Comparison of ENCODE assay signal across 21 cellular contexts in the genomic region with DNA sequence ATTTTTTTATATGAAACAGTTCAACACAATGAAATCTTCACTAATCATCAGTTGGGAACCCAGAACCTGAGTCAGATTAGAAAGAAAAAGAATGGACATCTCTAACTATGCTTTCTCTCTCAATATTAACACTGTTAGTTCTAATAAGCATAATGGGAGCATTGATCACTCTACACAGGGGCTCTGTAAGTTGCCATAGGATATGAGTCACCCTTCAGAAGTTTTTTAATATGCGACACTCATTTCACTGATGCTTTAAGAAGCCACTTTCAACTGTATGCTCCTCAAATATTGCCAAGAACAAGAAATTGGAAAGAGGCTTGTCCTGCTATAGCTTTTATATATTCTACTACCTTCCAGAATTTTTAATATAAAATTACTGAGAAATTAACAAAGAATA.
A peak's percentile ranks its signal among the peaks of the same experiment; 100 is the strongest.
DNase-seq lines count a peak whose midpoint lies in the region; ATAC-seq, FAIRE-seq and TF ChIP-seq lines count a peak whose summit lies in the region.
"Had no signal": no experiment of that assay in that cellular context is flagged by ENCODE, and none has a peak within 500 bp of the region (broad histone marks: within the 10 kb centered on the region; RNA-seq: fewer than 3 reads in every experiment).

No MANE protein-coding gene starts in this region.

- CTCF ChIA-PET in GM12878 (lab: Yijun Ruan, JAX): no interaction called here
- CTCF ChIA-PET in CD8-positive, alpha-beta T cell (lab: Charles Lee): no interaction called here

- H3K9me3 ChIP-seq in GM12878 (replicated peaks; ENCODE audit: control insufficient read depth, insufficient read depth, low read length): no peaks in the 10 kb centered on the region
- no peaks in the 10 kb centered on the region for H3K9me3 ChIP-seq in CD8-positive, alpha-beta T cell (ENCODE audit: low read length)
- no peaks in the 10 kb centered on the region for H3K9me3 ChIP-seq in transverse colon
- H3K9me3 ChIP-seq: BE2C had no signal

- FAIRE-seq in GM12878 (lab: Jason Lieb, UNC) (no peak), urothelium cell line (lab: Jason Lieb, UNC) (no peak)
- FAIRE-seq: HepG2 had no signal

- H2AFZ ChIP-seq in GM12878 (ENCODE audit: control insufficient read depth, low read depth, low read length): no peak overlapping the region
- H2AFZ ChIP-seq: GM23338 had no signal

- no TSS peak for BruUV-seq in GM12878 (replicated peaks; lab: Mats Ljungman, UMichigan)

- TF ChIP-seq RAD21 in GM12878 (IDR thresholded peaks at IDR 0.05; ENCODE audit: insufficient read depth, low read depth, low read length): no peak

- H3K27me3 ChIP-seq in GM12878 (replicated peaks in 1 of 2; ENCODE audit: control insufficient read depth in 2 of 2, insufficient read depth in 2 of 2, low read length in 1 of 2) (no peaks in the 10 kb centered on the region; a peak in 1 of 4 replicates), transverse colon (no peaks in the 10 kb centered on the region)
- peaks cover 3% of the 10 kb centered on the region for H3K27me3 ChIP-seq in CD8-positive, alpha-beta T cell (ENCODE audit: insufficient read depth, low read length)
- H3K27me3 ChIP-seq: BE2C had no signal

- H3K36me3 ChIP-seq in GM12878 (ENCODE audit: control insufficient read depth in 2 of 2, insufficient read depth in 2 of 2, low read length in 1 of 2) (no peaks in the 10 kb centered on the region), transverse colon (no peaks in the 10 kb centered on the region)
- H3K36me3 ChIP-seq in CD8-positive, alpha-beta T cell (ENCODE audit: insufficient read depth, low read length): no peaks in the 10 kb centered on the region

- intact Hi-C loops in GM12878 (cut with micrococcal nuclease; ENCODE audit: unreplicated experiment) (no loop called here), transverse colon (cut with DNase I; ENCODE audit: low total_unique reads) (no loop called here)
- intact Hi-C loops in CD8-positive, alpha-beta T cell (cut with DNase I, micrococcal nuclease): no loop called here

- no peak overlapping the region for H3K9ac ChIP-seq in GM12878 (ENCODE audit: control insufficient read depth, insufficient read depth, low read length)

- no peak overlapping the region for H3K4me2 ChIP-seq in GM12878 (ENCODE audit: control insufficient read depth, insufficient read depth)
- H3K4me2 ChIP-seq: GM23338 had no signal

- no peaks in the 10 kb centered on the region for H3K9me3 Mint-ChIP-seq in CD8-positive, alpha-beta T cell
- H3K9me3 Mint-ChIP-seq: CD4-positive, alpha-beta memory T cell; GM23338 had no signal

- in situ Hi-C loops in SK-MEL-5 (cut with HindIII; ENCODE audit: low pct_unique_long_range_greater_than_20kb, low sequenced_read_pairs) (no loop called here), GM12878 (cut with MboI) (no loop called here), transverse colon (cut with MboI; ENCODE audit: low pct_ligation_motif_present in 1 of 4, low pct_unique_long_range_greater_than_20kb in 1 of 4, low sequenced_read_pairs in 3 of 4) (no loop called here)

- H4K20me1 ChIP-seq in GM12878 (ENCODE audit: control insufficient read depth, insufficient read depth): no peaks in the 10 kb centered on the region

- TF ChIP-seq POLR2A in GM12878 (IDR thresholded peaks at IDR 0.05; ENCODE audit: low read depth, low read length): no peak
- TF ChIP-seq POLR2A in transverse colon (IDR thresholded peaks at IDR 0.05): no peak

- H3K4me1 ChIP-seq in GM12878 (ENCODE audit: control insufficient read depth, insufficient read depth, low read length) (no peaks in the 10 kb centered on the region), transverse colon (peaks cover 7 to 29% (median 21%) of the 10 kb centered on the region in 4 donors)
- no peaks in the 10 kb centered on the region for H3K4me1 ChIP-seq in CD8-positive, alpha-beta T cell (ENCODE audit: insufficient read depth, low read length)
- H3K4me1 ChIP-seq: BE2C had no signal

- TF ChIP-seq EP300 in GM12878 (IDR thresholded peaks at IDR 0.05; ENCODE audit: borderline replicate concordance in 1 of 2, control insufficient read depth in 1 of 2, low read depth in 2 of 2, low read length in 2 of 2): no peak
- TF ChIP-seq EP300 in transverse colon (IDR thresholded peaks at IDR 0.05; ENCODE audit: low read depth): no peak

- no peaks in the 10 kb centered on the region for H3K27me3 Mint-ChIP-seq in CD8-positive, alpha-beta T cell (ENCODE audit: low read depth)

- H3K27ac Mint-ChIP-seq in CD8-positive, alpha-beta T cell: no peak overlapping the region
- H3K27ac Mint-ChIP-seq: CD4-positive, alpha-beta memory T cell; GM23338; T-helper 17 cell had no signal

- DNase-seq in SK-MEL-5 (ENCODE audit: low read depth, low spot score) (peak; percentile 67), GM12878 (ENCODE audit: low read depth, low spot score) (no peak), urothelium cell line (ENCODE audit: low spot score) (peak; percentile 27), NOMO-1 treated with dmso at 0.1 percent for 144 hours (lab: John Stamatoyannopoulos, UW; ENCODE audit: unreplicated experiment) (no peak), transverse colon (no peak)
- DNase-seq in CD8-positive, alpha-beta T cell: no peak
- DNase-seq: BE2C; CD4-positive, alpha-beta memory T cell; KG1; MV-4-11; NCI-H1694 treated with DMSO at 0.1 percent for 48 hours; NCI-H226; NCI-H524; NCI-H82; SIG-M5; T-helper 17 cell had no signal

- SMC1A ChIA-PET in GM12878 (lab: Charles Lee; ENCODE audit: uncharacterized antibody, unreplicated experiment): interaction anchor here (1.0 kb wide), 1 partner anchor 14 kb away, joined by 3 read pairs; no protein-coding TSS in a partner anchor

- H3K4me3 Mint-ChIP-seq in CD8-positive, alpha-beta T cell: no peak overlapping the region
- H3K4me3 Mint-ChIP-seq: CD4-positive, alpha-beta memory T cell; GM23338; T-helper 17 cell had no signal

- no peaks in the 10 kb centered on the region for H3K4me1 Mint-ChIP-seq in CD8-positive, alpha-beta T cell (ENCODE audit: low read depth)
- H3K4me1 Mint-ChIP-seq: CD4-positive, alpha-beta memory T cell; GM23338; T-helper 17 cell had no signal

- RAD21 ChIA-PET in GM12878 (lab: Charles Lee; ENCODE audit: unreplicated experiment): no interaction called here

- 0% methylated on average over 1 of the region's 1 CpG for WGBS in GM12878 (ENCODE audit: insufficient coverage, insufficient replicate concordance, low lambda C conversion rate, missing lambda C conversion rate)
- WGBS in transverse colon (ENCODE audit: low coverage in 1 of 2), 2 donors: 70 to 78% methylated on average over 1 of the region's 1 CpG

- H3K4me3 ChIP-seq in GM12878 (no peak overlapping the region), transverse colon (no peak overlapping the region)
- H3K4me3 ChIP-seq in CD8-positive, alpha-beta T cell (ENCODE audit: low read depth, low read length): no peak overlapping the region
- H3K4me3 ChIP-seq: GM23338 had no signal

- H3K27ac ChIP-seq in GM12878 (ENCODE audit: control insufficient read depth, insufficient read depth) (no peak overlapping the region), transverse colon (no peak overlapping the region)
- H3K27ac ChIP-seq in CD8-positive, alpha-beta T cell (ENCODE audit: low read depth, low read length): no peak overlapping the region
- H3K27ac ChIP-seq: RWPE1 had no signal

- no peaks in the 10 kb centered on the region for H3K36me3 Mint-ChIP-seq in CD8-positive, alpha-beta T cell
- H3K36me3 Mint-ChIP-seq: CD4-positive, alpha-beta memory T cell had no signal

- ATAC-seq in GM18868 (IDR thresholded peaks at IDR 0.05; ENCODE audit: unreplicated experiment) (peak; percentile 79), GM12878 (peak; percentile 32; the same call in 2 of the 3 replicates), HG03442 (IDR thresholded peaks at IDR 0.05; ENCODE audit: unreplicated experiment) (no peak)
- no peak for ATAC-seq in CD8-positive, alpha-beta T cell
- ATAC-seq: GM23338, HepG2, T-helper 17 cell had no signal

- TF ChIP-seq CTCF in GM12878 (IDR thresholded peaks at IDR 0.05 in 2 of 3, conservative IDR thresholded peaks at IDR 0.05 in 1 of 3; ENCODE audit: control insufficient read depth in 2 of 3, extremely low read depth in 1 of 3, insufficient read depth in 1 of 3, low read depth in 3 of 3, low read length in 3 of 3) (no peak), transverse colon (IDR thresholded peaks at IDR 0.05) (no peak)
- no peak for TF ChIP-seq CTCF in CD8-positive, alpha-beta T cell (IDR thresholded peaks at IDR 0.05)

- POLR2A ChIA-PET in GM12878 (lab: Charles Lee): no interaction called here
- POLR2A ChIA-PET in CD8-positive, alpha-beta T cell (lab: Charles Lee): no interaction called here

- no peaks in the 10 kb centered on the region for H3K79me2 ChIP-seq in GM12878 (ENCODE audit: control insufficient read depth, insufficient read depth, low read length)

TF ChIP-seq in GM12878, 131 proteins besides CTCF, POLR2A, EP300 and RAD21 (continues in another document):
- TF ChIP-seq SPI1 (IDR thresholded peaks at IDR 0.05; ENCODE audit: borderline replicate concordance, insufficient read depth, low read depth, low read length): no peak
- no peak for TF ChIP-seq CEBPB (IDR thresholded peaks at IDR 0.05; ENCODE audit: borderline replicate concordance in 1 of 2, low read depth in 2 of 2, low read length in 2 of 2)
- TF ChIP-seq, protein P1, sequence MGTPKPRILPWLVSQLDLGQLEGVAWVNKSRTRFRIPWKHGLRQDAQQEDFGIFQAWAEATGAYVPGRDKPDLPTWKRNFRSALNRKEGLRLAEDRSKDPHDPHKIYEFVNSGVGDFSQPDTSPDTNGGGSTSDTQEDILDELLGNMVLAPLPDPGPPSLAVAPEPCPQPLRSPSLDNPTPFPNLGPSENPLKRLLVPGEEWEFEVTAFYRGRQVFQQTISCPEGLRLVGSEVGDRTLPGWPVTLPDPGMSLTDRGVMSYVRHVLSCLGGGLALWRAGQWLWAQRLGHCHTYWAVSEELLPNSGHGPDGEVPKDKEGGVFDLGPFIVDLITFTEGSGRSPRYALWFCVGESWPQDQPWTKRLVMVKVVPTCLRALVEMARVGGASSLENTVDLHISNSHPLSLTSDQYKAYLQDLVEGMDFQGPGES (IDR thresholded peaks at IDR 0.05): no peak

Comparison
In these comparisons a context has a peak if more than half of its experiments do, and no peak if none do; other contexts are left out.
1. ATAC-seq: peak in GM18868 (single experiment) and GM12878 (single experiment); none in CD8-positive, alpha-beta T cell (single experiment) and HG03442 (single experiment).
2. DNase-seq: peak in SK-MEL-5 (single experiment) and urothelium cell line (single experiment); none in GM12878 (single experiment), NOMO-1 treated with dmso at 0.1 percent for 144 hours (single experiment), CD8-positive, alpha-beta T cell (0 of 7) and transverse colon (single experiment).